1 cellular context compared by ENCODE assay signal in genomic region chr1:39933956-39934941, GRCh38.
A peak's percentile ranks its signal among the peaks of the same experiment; 100 is the strongest.
TF ChIP-seq lines count a peak whose summit lies in the region.

No MANE protein-coding gene starts in this region.

TF ChIP-seq in HepG2, 621 proteins besides CTCF, POLR2A, EP300 and RAD21 (continued from another document and continues in another):
- 0 out of 2 replicates have a peak, but pooled peaks have one; percentile 27 for TF ChIP-seq ZNF574 (CRISPR knock-in tag; IDR thresholded peaks at IDR 0.05)
- TF ChIP-seq GABPB1 (CRISPR knock-in tag; IDR thresholded peaks at IDR 0.05): peak; percentile 42; the same call in 1 of the 2 replicates
- TF ChIP-seq XRCC5 (optimal IDR thresholded peaks at IDR 0.05; ENCODE audit: low read length): peak; percentile 42
- peak; percentile 43; the same call in 1 of the 2 replicates for TF ChIP-seq HOXA3 (CRISPR knock-in tag; IDR thresholded peaks at IDR 0.05)
- TF ChIP-seq ARID3A (IDR thresholded peaks at IDR 0.05; ENCODE audit: low read depth, low read length): 0 out of 2 replicates have a peak, but pooled peaks have one; percentile 15
- peak; percentile 57; the same call in 1 of the 2 replicates for TF ChIP-seq MEIS1 (CRISPR knock-in tag; IDR thresholded peaks at IDR 0.05; ENCODE audit: borderline replicate concordance)
- TF ChIP-seq MIXL1 (CRISPR knock-in tag; IDR thresholded peaks at IDR 0.05): no peak
- peak; percentile 49; the same call in 1 of the 2 replicates for TF ChIP-seq SOX5 (CRISPR knock-in tag; IDR thresholded peaks at IDR 0.05; ENCODE audit: borderline replicate concordance)
- TF ChIP-seq ZNF431 (CRISPR knock-in tag; IDR thresholded peaks at IDR 0.05; ENCODE audit: borderline replicate concordance, low read depth): no peak
- TF ChIP-seq FOSL2 (CRISPR knock-in tag; IDR thresholded peaks at IDR 0.05): peak; percentile 92
- no peak for TF ChIP-seq GATA4 (IDR thresholded peaks at IDR 0.05; ENCODE audit: borderline replicate concordance, low read depth)
- peak; percentile 76; the same call in 1 of the 2 replicates for TF ChIP-seq NCOR1 (IDR thresholded peaks at IDR 0.05; ENCODE audit: borderline replicate concordance, low read length)
- no peak for TF ChIP-seq ATRX (CRISPR knock-in tag; IDR thresholded peaks at IDR 0.05; ENCODE audit: borderline replicate concordance)
- TF ChIP-seq TOPORS (CRISPR knock-in tag; IDR thresholded peaks at IDR 0.05): no peak
- peak; percentile 63 for TF ChIP-seq SAP130 (CRISPR knock-in tag; IDR thresholded peaks at IDR 0.05; ENCODE audit: low read depth)
- TF ChIP-seq ZBTB37 (CRISPR knock-in tag; IDR thresholded peaks at IDR 0.05): no peak
- TF ChIP-seq JUNB (CRISPR knock-in tag; IDR thresholded peaks at IDR 0.05; ENCODE audit: borderline replicate concordance): no peak
- TF ChIP-seq ARID4A (CRISPR knock-in tag; IDR thresholded peaks at IDR 0.05; ENCODE audit: borderline replicate concordance): peak; percentile 39; the same call in 1 of the 2 replicates
- TF ChIP-seq THRA (CRISPR knock-in tag; IDR thresholded peaks at IDR 0.05; ENCODE audit: borderline replicate concordance): 0 out of 2 replicates have a peak, but pooled peaks have one; percentile 17
- TF ChIP-seq JUN (CRISPR knock-in tag; IDR thresholded peaks at IDR 0.05): peak; percentile 75
- no peak for TF ChIP-seq ZNF33B (CRISPR knock-in tag; IDR thresholded peaks at IDR 0.05)
- peak; percentile 85 for TF ChIP-seq ATF2 (CRISPR knock-in tag; IDR thresholded peaks at IDR 0.05)
- TF ChIP-seq SALL1 (CRISPR knock-in tag; IDR thresholded peaks at IDR 0.05): peak; percentile 89
- peak; percentile 70 for TF ChIP-seq ELF3 (CRISPR knock-in tag; IDR thresholded peaks at IDR 0.05)
- peak; percentile 22; the same call in 1 of the 2 replicates for TF ChIP-seq MNT (IDR thresholded peaks at IDR 0.05)
- 0 out of 2 replicates have a peak, but pooled peaks have one; percentile 58 for TF ChIP-seq NFKBIZ (CRISPR knock-in tag; IDR thresholded peaks at IDR 0.05)
- TF ChIP-seq SIN3A (IDR thresholded peaks at IDR 0.05; ENCODE audit: borderline replicate concordance, low read depth, low read length): no peak
- TF ChIP-seq ZBTB7B (CRISPR knock-in tag; IDR thresholded peaks at IDR 0.05): 0 out of 2 replicates have a peak, but pooled peaks have one; percentile 33
- TF ChIP-seq ARID5B (CRISPR knock-in tag; IDR thresholded peaks at IDR 0.05): peak; percentile 70
- peak; percentile 91 for TF ChIP-seq CEBPG (CRISPR knock-in tag; IDR thresholded peaks at IDR 0.05)
- peak; percentile 99 for TF ChIP-seq CEBPB (IDR thresholded peaks at IDR 0.05; ENCODE audit: borderline replicate concordance, low read depth, low read length)
- TF ChIP-seq RXRA (CRISPR knock-in tag; IDR thresholded peaks at IDR 0.05): peak; percentile 56; the same call in 1 of the 2 replicates
- no peak for TF ChIP-seq SOX6 (IDR thresholded peaks at IDR 0.05)
- peak; percentile 49 for TF ChIP-seq SOX6 (CRISPR knock-in tag; IDR thresholded peaks at IDR 0.05)
- peak; percentile 45; the same call in 1 of the 2 replicates for TF ChIP-seq NR2C2 (CRISPR knock-in tag; IDR thresholded peaks at IDR 0.05; ENCODE audit: borderline replicate concordance)
- TF ChIP-seq ZGPAT (CRISPR knock-in tag; IDR thresholded peaks at IDR 0.05): peak; percentile 58; the same call in 1 of the 2 replicates
- TF ChIP-seq FOXA3 (CRISPR knock-in tag; IDR thresholded peaks at IDR 0.05): peak; percentile 61; the same call in 1 of the 2 replicates
- TF ChIP-seq HNF4A (CRISPR knock-in tag; IDR thresholded peaks at IDR 0.05): peak; percentile 92
